ENCODE assay signal across 10 cellular contexts in genomic region chr16:5117300-5118087, GRCh38. TPM values are rescaled to one million over a fixed set of nuclear protein-coding genes. Genes with fewer than 3 reads are reported as not detected.
DNase-seq lines count a peak whose midpoint lies in the region; ATAC-seq, FAIRE-seq and TF ChIP-seq lines count a peak whose summit lies in the region.
"Not testable (repeated sequence)": the region's sequence is repeated elsewhere in the genome, so short reads cannot be mapped to it uniquely, and the experiment has no call there.
"Had no signal": no experiment of that assay in that cellular context is flagged by ENCODE, and none has a peak within 500 bp of the region (broad histone marks: within the 10 kb centered on the region; RNA-seq: fewer than 3 reads in every experiment).

No MANE protein-coding gene starts in this region.

- FAIRE-seq in A549 (lab: Jason Lieb, UNC); bronchial epithelial cell (lab: Jason Lieb, UNC): not testable (repeated sequence)

- 2% methylated on average over 17 of the region's 20 CpGs for WGBS in A549 (ENCODE audit: missing lambda C conversion rate)
- 49% methylated on average over 20 of the region's 20 CpGs for WGBS in hepatocyte (ENCODE audit: low lambda C conversion rate, missing lambda C conversion rate)

- not testable (repeated sequence) for TF ChIP-seq RAD21 in A549 (conservative IDR thresholded peaks at IDR 0.05 in 1 of 2, IDR thresholded peaks at IDR 0.05 in 1 of 2)

- not testable (repeated sequence) for H3K27ac ChIP-seq in A549, hepatocyte

- CTCF ChIA-PET in A549 (lab: Yijun Ruan, JAX): not testable (repeated sequence)

- H3K79me2 ChIP-seq in hepatocyte: not testable (repeated sequence)

- peak overlapping the region; percentile 45 for H3K4me2 ChIP-seq in A549
- H3K4me2 ChIP-seq in hepatocyte: peak overlapping the region; percentile 47

- ATAC-seq in A549: not testable (repeated sequence)

- not testable (repeated sequence) for H3K27me3 ChIP-seq in bronchial epithelial cell (ENCODE audit: control insufficient read depth, insufficient read depth, low read length); hepatocyte

- not testable (repeated sequence) for H2AFZ ChIP-seq in hepatocyte

- not testable (repeated sequence) for H4K20me1 ChIP-seq in hepatocyte (ENCODE audit: insufficient read depth, poor library complexity, severe bottlenecking)

- not testable (repeated sequence) for TF ChIP-seq CTCF in A549 (IDR thresholded peaks at IDR 0.05); bronchial epithelial cell (IDR thresholded peaks at IDR 0.05; ENCODE audit: insufficient read depth, low read length, severe bottlenecking); hepatocyte (IDR thresholded peaks at IDR 0.05; ENCODE audit: poor library complexity)

- POLR2A ChIA-PET in A549 (lab: Yijun Ruan, JAX): not testable (repeated sequence)

- not testable (repeated sequence) for H3K9me3 ChIP-seq in A549; hepatocyte (ENCODE audit: low read depth)

- H3K4me3 ChIP-seq in A549; bronchial epithelial cell (ENCODE audit: low read depth, low read length); hepatocyte: not testable (repeated sequence)

- TF ChIP-seq EP300 in A549 (IDR thresholded peaks at IDR 0.05): not testable (repeated sequence)

- not testable (repeated sequence) for H3K4me1 ChIP-seq in A549; hepatocyte (ENCODE audit: insufficient read depth)

- H3K36me3 ChIP-seq in bronchial epithelial cell (ENCODE audit: control insufficient read depth, insufficient read depth, low read length); hepatocyte (replicated peaks; ENCODE audit: insufficient read depth, low read depth): not testable (repeated sequence)

- TF ChIP-seq POLR2A in A549 (IDR thresholded peaks at IDR 0.05; ENCODE audit: low read length): not testable (repeated sequence)

- not testable (repeated sequence) for H3K9me2 ChIP-seq in hepatocyte (replicated peaks; ENCODE audit: insufficient read depth)

- DNase-seq in A549 (ENCODE audit: low read depth in 1 of 2, low spot score in 1 of 2): not testable (repeated sequence)
- peak; percentile 7 for DNase-seq in GM19238 (ENCODE audit: insufficient read length, low spot score)
- DNase-seq in NCI-H1694 treated with DMSO at 0.1 percent for 48 hours (lab: John Stamatoyannopoulos, UW): peak; percentile 70
- DNase-seq in RPMI7951 (ENCODE audit: low read depth): peak; percentile 57
- DNase-seq in activated CD8-positive, alpha-beta memory T cell treated with anti-CD3 and anti-CD28 coated beads, Interleukin-2, amount 50 U/mL, for 4 hours: peak; percentile 44
- DNase-seq in bronchial epithelial cell (ENCODE audit: low read depth): peak; percentile 8
- peak; percentile 24 for DNase-seq in hepatocyte (ENCODE audit: low spot score)
- peak; percentile 21 for DNase-seq in stimulated activated CD4-positive, alpha-beta T cell treated with anti-CD3 and anti-CD28 coated beads, Interleukin-1b, Interleukin-23, amount 100 ng/mL, for 48 hours

RNA-seq across cellular contexts. Expression of gene EEF2KMT, which starts 19.9 kb away (rescaled TPM):
- polyA plus RNA-seq in A549 (2011; rRNA removed): 14.8 and 15.5 TPM in 2 replicates
- polyA plus RNA-seq in A549 (2012; cell fraction: cytosol; rRNA removed): 26.3 and 35.9 TPM in 2 replicates
- 35.2 and 51.4 TPM in 2 replicates for polyA plus RNA-seq in A549 (2012; cell fraction: nucleus; rRNA removed)
- polyA plus RNA-seq in A549 (2017; fragmentation: RNase III; extraction: RNeasy Plus Mini Kit Qiagen cat#74134 plus additional on column Dnase treatment): 22.1 to 24.9 TPM (median 22.6 TPM) in 3 replicates
- polyA minus RNA-seq in A549 (2011; rRNA and poly(A)+ RNA removed): 16.2 and 19.1 TPM in 2 replicates
- 7.4 and 10.7 TPM in 2 replicates for total RNA-seq in RPMI7951 (2014; rRNA removed; shearing (Covaris generic))
- total RNA-seq in bronchial epithelial cell: 12.3 and 16.6 TPM in 2 replicates
- total RNA-seq in hepatocyte: 5.8 and 16.5 TPM in 2 replicates
- polyA plus RNA-seq in hepatocyte: 16.1 and 16.7 TPM in 2 replicates

RNA-seq across cellular contexts. Expression of gene ALG1, which starts 45.9 kb away (rescaled TPM):
- 30.9 and 35.5 TPM in 2 replicates for polyA plus RNA-seq in A549 (2011; rRNA removed)
- 31.7 and 37.9 TPM in 2 replicates for polyA plus RNA-seq in A549 (2012; cell fraction: cytosol; rRNA removed)
- polyA plus RNA-seq in A549 (2012; cell fraction: nucleus; rRNA removed): 58.0 and 61.6 TPM in 2 replicates
- 29.6 to 33.4 TPM (median 31.7 TPM) in 3 replicates for polyA plus RNA-seq in A549 (2017; fragmentation: RNase III; extraction: RNeasy Plus Mini Kit Qiagen cat#74134 plus additional on column Dnase treatment)
- polyA minus RNA-seq in A549 (2011; rRNA and poly(A)+ RNA removed): 46.8 and 55.7 TPM in 2 replicates
- total RNA-seq in RPMI7951 (2014; rRNA removed; shearing (Covaris generic)): 13.1 and 22.7 TPM in 2 replicates
- 16.4 and 20.5 TPM in 2 replicates for total RNA-seq in bronchial epithelial cell
- 37.9 and 63.6 TPM in 2 replicates for total RNA-seq in hepatocyte
- 45.5 and 51.9 TPM in 2 replicates for polyA plus RNA-seq in hepatocyte

RNA-seq across cellular contexts. Expression of gene C16orf89, which starts 51.7 kb away (rescaled TPM):
- polyA plus RNA-seq in A549 (2011; rRNA removed) (not detected in 2 replicates), A549 (2017; fragmentation: RNase III; extraction: RNeasy Plus Mini Kit Qiagen cat#74134 plus additional on column Dnase treatment) (not detected in 3 replicates), hepatocyte (2.0 and 3.8 TPM in 2 replicates)
- polyA plus RNA-seq in A549 (2012; cell fraction: cytosol; rRNA removed): not detected in 2 replicates
- polyA plus RNA-seq in A549 (2012; cell fraction: nucleus; rRNA removed): not detected in 2 replicates
- polyA minus RNA-seq in A549 (2011; rRNA and poly(A)+ RNA removed): not detected in 2 replicates
- total RNA-seq in RPMI7951 (2014; rRNA removed; shearing (Covaris generic)): not detected in 2 replicates
- total RNA-seq in bronchial epithelial cell (not detected in 2 replicates), hepatocyte (1.1 and 4.5 TPM in 2 replicates)
- total RNA-seq: gastrocnemius medialis, OCI-LY7 had no signal
